8 cellular contexts compared by ENCODE assay signal in the genomic region with DNA sequence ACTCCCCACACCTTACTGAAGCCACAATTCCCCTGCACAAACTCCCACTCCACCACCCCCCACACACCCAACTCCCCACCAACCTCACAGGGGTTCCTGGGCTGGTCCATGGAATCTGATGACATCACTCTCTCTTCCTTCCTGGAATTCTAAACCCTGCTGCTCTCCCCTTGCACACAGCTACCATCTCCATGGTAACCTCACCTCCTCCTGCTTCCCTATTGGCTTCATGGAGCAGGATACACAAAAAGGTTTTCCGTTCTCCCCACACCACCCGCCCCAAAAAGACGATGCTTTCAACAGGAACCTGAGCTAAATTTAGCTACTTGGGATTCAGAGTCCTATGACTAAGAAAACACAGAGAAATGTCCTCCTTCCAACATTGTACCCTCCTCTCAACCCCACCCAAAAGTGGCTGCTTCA.
A peak's percentile ranks its signal among the peaks of the same experiment; 100 is the strongest.
DNase-seq lines count a peak whose midpoint lies in the region; FAIRE-seq and TF ChIP-seq lines count a peak whose summit lies in the region.

No MANE protein-coding gene starts in this region.

- no peak overlapping the region for H3K4me3 ChIP-seq in SJCRH30
- no peak overlapping the region for H3K4me3 ChIP-seq in osteoblast (ENCODE audit: insufficient read depth, low read length)

- H3K36me3 ChIP-seq in SJCRH30 (no peaks in the 10 kb centered on the region), osteoblast (ENCODE audit: insufficient read depth, low read length) (no peaks in the 10 kb centered on the region)

- TF ChIP-seq POLR2A in GM12892 (IDR thresholded peaks at IDR 0.05; ENCODE audit: low read depth, low read length): no peak

- H3K79me2 ChIP-seq in osteoblast (ENCODE audit: insufficient read depth, low read length): peaks cover 91% of the 10 kb centered on the region

- no peak for TF ChIP-seq CTCF in osteoblast (IDR thresholded peaks at IDR 0.05; ENCODE audit: extremely low read depth, low read depth, low read length)

- H3K27ac ChIP-seq in SJCRH30: no peak overlapping the region
- H3K27ac ChIP-seq in osteoblast (ENCODE audit: low read depth, low read length): peak overlapping the region; percentile 19

- no peaks in the 10 kb centered on the region for H3K27me3 ChIP-seq in SJCRH30
- H3K27me3 ChIP-seq in osteoblast (ENCODE audit: insufficient read depth, low read length): no peaks in the 10 kb centered on the region

- peak overlapping the region; percentile 53 for H3K4me2 ChIP-seq in osteoblast (ENCODE audit: insufficient read depth, low read length)

- peak; percentile 69 for DNase-seq in ELF-1 (ENCODE audit: low read depth, low spot score)
- DNase-seq in SJCRH30: peak; percentile 66 to 77
- DNase-seq in glomerular endothelial cell (ENCODE audit: extremely low read depth, low read depth, low spot score): peak; percentile 91
- peak; percentile 81 for DNase-seq in osteoblast (ENCODE audit: insufficient read length, low spot score, missing footprints)
- no peak for DNase-seq in NOMO-1 treated with DMSO at 0.1 percent for 48 hours (lab: John Stamatoyannopoulos, UW; ENCODE audit: unreplicated experiment)
- DNase-seq in DMS114 treated with DMSO at 0.1 percent for 48 hours (lab: John Stamatoyannopoulos, UW; ENCODE audit: unreplicated experiment): no peak
- DNase-seq in foreskin melanocyte: no peak
- DNase-seq in GM12892 (ENCODE audit: insufficient read length): no peak

- no peak overlapping the region for H2AFZ ChIP-seq in osteoblast (ENCODE audit: low read length)

- H3K4me1 ChIP-seq in SJCRH30: peaks cover 24% of the 10 kb centered on the region
- H3K4me1 ChIP-seq in osteoblast (ENCODE audit: insufficient read depth, low read length): peaks cover 24% of the 10 kb centered on the region

- no peak for FAIRE-seq in GM12892 (lab: Jason Lieb, UNC)

- peaks cover 6% of the 10 kb centered on the region for H4K20me1 ChIP-seq in osteoblast (ENCODE audit: insufficient read depth, low read length)

- H3K9me3 ChIP-seq in SJCRH30 (replicated peaks): no peaks in the 10 kb centered on the region
- H3K9me3 ChIP-seq in osteoblast (ENCODE audit: low read depth, low read length): no peaks in the 10 kb centered on the region

Comparison
In these comparisons a context has a peak if more than half of its experiments do, and no peak if none do; other contexts are left out.
1. DNase-seq: peak in ELF-1 (single experiment), SJCRH30 (2 of 2), glomerular endothelial cell (single experiment) and osteoblast (single experiment); none in NOMO-1 treated with DMSO at 0.1 percent for 48 hours (single experiment), DMS114 treated with DMSO at 0.1 percent for 48 hours (single experiment), foreskin melanocyte (single experiment) and GM12892 (single experiment).